In genomic region chr7:27345964-27346363, GRCh38 we compare ENCODE assay signal across 18 cellular contexts.
A peak's percentile ranks its signal among the peaks of the same experiment; 100 is the strongest.
DNase-seq lines count a peak whose midpoint lies in the region; ATAC-seq, FAIRE-seq and TF ChIP-seq lines count a peak whose summit lies in the region.
"Had no signal": no experiment of that assay in that cellular context is flagged by ENCODE, and none has a peak within 500 bp of the region (broad histone marks: within the 10 kb centered on the region; RNA-seq: fewer than 3 reads in every experiment).

No MANE protein-coding gene starts in this region.

- no peak overlapping the region for H3K4ac ChIP-seq in trophoblast cell (ENCODE audit: low read depth, low read length)

- POLR2A ChIA-PET in K562 (lab: Yijun Ruan, JAX), result no interaction called here

- H3K27me3 ChIP-seq in K562 (ENCODE audit: control insufficient read depth in 2 of 2, insufficient read depth in 2 of 2, low read length in 2 of 2) (peaks cover 19 to 20% of the 10 kb centered on the region in 2 experiments), trophoblast cell (ENCODE audit: insufficient read depth, low read length) (no peaks in the 10 kb centered on the region), brain microvascular endothelial cell (replicated peaks) (no peaks in the 10 kb centered on the region)
- H3K27me3 ChIP-seq: BLaER1 had no signal

- no peak overlapping the region for H3K23ac ChIP-seq in trophoblast cell (ENCODE audit: low read length)

- no peak for TF ChIP-seq EP300 in K562 (IDR thresholded peaks at IDR 0.05; ENCODE audit: low read length)

- no peak for TF ChIP-seq CTCF in 22Rv1 (IDR thresholded peaks at IDR 0.05)
- no peak for TF ChIP-seq CTCF in K562 (IDR thresholded peaks at IDR 0.05 in 2 of 3, conservative IDR thresholded peaks at IDR 0.05 in 1 of 3; ENCODE audit: insufficient read depth in 2 of 3, low read depth in 1 of 3, low read length in 3 of 3)
- no peak for TF ChIP-seq CTCF in brain microvascular endothelial cell (IDR thresholded peaks at IDR 0.05; ENCODE audit: low read depth, low read length, missing control alignments)

- no peaks in the 10 kb centered on the region; the same call in 1 of the 2 replicates for H4K20me1 ChIP-seq in K562 (replicated peaks; ENCODE audit: control insufficient read depth, insufficient read depth, low read length)
- H4K20me1 ChIP-seq: BLaER1 had no signal

- peak overlapping the region; percentile 78 for H2BK12ac ChIP-seq in trophoblast cell (ENCODE audit: low read length)

- H3K79me2 ChIP-seq in K562 (ENCODE audit: control insufficient read depth, insufficient read depth, low read length), result no peaks in the 10 kb centered on the region
- no peaks in the 10 kb centered on the region for H3K79me2 ChIP-seq in trophoblast cell (ENCODE audit: control insufficient read depth, insufficient read depth, low read length, poor library complexity)

- H3K36me3 ChIP-seq in K562 (ENCODE audit: control insufficient read depth, insufficient read depth, low read length) (no peaks in the 10 kb centered on the region), trophoblast cell (ENCODE audit: control insufficient read depth in 1 of 2, insufficient read depth in 2 of 2, low read length in 2 of 2) (no peaks in the 10 kb centered on the region), brain microvascular endothelial cell (replicated peaks) (no peaks in the 10 kb centered on the region)
- H3K36me3 ChIP-seq: BLaER1 had no signal

- H3K9me3 ChIP-seq in K562 (replicated peaks; ENCODE audit: control insufficient read depth, insufficient read depth, low read depth, low read length), result no peaks in the 10 kb centered on the region
- no peaks in the 10 kb centered on the region for H3K9me3 ChIP-seq in trophoblast cell (ENCODE audit: insufficient read depth, low read depth, low read length)
- H3K9me3 ChIP-seq: BLaER1 had no signal

- H2AK5ac ChIP-seq in trophoblast cell (ENCODE audit: low read length), result no peak overlapping the region

- in situ Hi-C loops in K562 (cut with MboI), result no loop called here
- in situ Hi-C loops in brain microvascular endothelial cell (cut with HindIII; ENCODE audit: low pct_ligation_motif_present, low sequenced_read_pairs), result no loop called here

- no peak for FAIRE-seq in K562 (lab: Jason Lieb, UNC)

- no peak overlapping the region for H3K14ac ChIP-seq in trophoblast cell (ENCODE audit: low read length)

- no peak overlapping the region for H4K12ac ChIP-seq in trophoblast cell (ENCODE audit: low read depth, low read length)

- peak overlapping the region; percentile 53 for H4K91ac ChIP-seq in trophoblast cell (ENCODE audit: low read depth, low read length)

- no peak overlapping the region for H3K18ac ChIP-seq in trophoblast cell (ENCODE audit: low read length)

- TF ChIP-seq POLR2A in K562 (conservative IDR thresholded peaks at IDR 0.05), result no peak

- H4K8ac ChIP-seq in trophoblast cell (ENCODE audit: low read depth, low read length), result no peak overlapping the region

- H3K27ac ChIP-seq in 22Rv1, result peak overlapping the region; percentile 90
- H3K27ac ChIP-seq in K562 (ENCODE audit: extremely low read depth, low read depth, low read length), result no peak overlapping the region
- H3K27ac ChIP-seq in trophoblast cell (ENCODE audit: low read depth, low read length), result peak overlapping the region; percentile 36
- H3K27ac ChIP-seq in brain microvascular endothelial cell, result no peak overlapping the region
- H3K27ac ChIP-seq: BLaER1 had no signal

- H2BK5ac ChIP-seq in trophoblast cell (ENCODE audit: low read depth, low read length, poor library complexity), result no peak overlapping the region

- no peak overlapping the region for H2AFZ ChIP-seq in K562 (ENCODE audit: low read depth, low read length)
- no peak overlapping the region for H2AFZ ChIP-seq in trophoblast cell (ENCODE audit: insufficient read depth, low read length, poor library complexity)

- peak; percentile 72 for DNase-seq in NCI-H226
- DNase-seq in K562 (ENCODE audit: extremely low read depth in 1 of 4, low spot score in 3 of 4), result no peak
- peak; percentile 71 to 94 for DNase-seq in trophoblast cell
- no peak for DNase-seq in activated CD4-positive, alpha-beta T cell treated with anti-CD3 and anti-CD28 coated beads, Interleukin-2, amount 50 U/mL, for 48 hours
- no peak for DNase-seq in brain microvascular endothelial cell
- no peak for DNase-seq in activated CD8-positive, alpha-beta memory T cell treated with anti-CD3 and anti-CD28 coated beads for 24 hours
- DNase-seq in SIG-M5 (lab: John Stamatoyannopoulos, UW), result no peak
- DNase-seq: 8988T; CD8-positive, alpha-beta memory T cell; DND-41; H9; NCI-H1105 treated with DMSO at 0.1 percent for 48 hours; NCI-H187; NCI-H446 treated with DMSO at 0.1 percent for 48 hours; NCI-H748 treated with DMSO at 0.1 percent for 48 hours; SHP77 had no signal

- H3K4me3 ChIP-seq in K562, result no peak overlapping the region
- no peak overlapping the region for H3K4me3 ChIP-seq in trophoblast cell (ENCODE audit: low read depth, low read length)
- H3K4me3 ChIP-seq in brain microvascular endothelial cell (ENCODE audit: low read depth, low read length), result no peak overlapping the region
- H3K4me3 ChIP-seq: BLaER1 had no signal

- H3K9ac ChIP-seq in K562 (ENCODE audit: insufficient read depth in 1 of 2, low read depth in 2 of 2, low read length in 2 of 2), result no peak overlapping the region
- no peak overlapping the region for H3K9ac ChIP-seq in trophoblast cell (ENCODE audit: low read length)
- H3K9ac ChIP-seq: BLaER1 had no signal

- peaks cover 29% of the 10 kb centered on the region for H3K79me1 ChIP-seq in trophoblast cell (ENCODE audit: low read length)

- no peak overlapping the region for H3K4me2 ChIP-seq in K562 (ENCODE audit: insufficient read depth, low read length)
- no peak overlapping the region for H3K4me2 ChIP-seq in trophoblast cell (ENCODE audit: low read length)
- H3K4me2 ChIP-seq: BLaER1 had no signal

- intact Hi-C loops in K562 (cut with micrococcal nuclease), result no loop called here

- CTCF ChIA-PET in K562 (lab: Yijun Ruan, JAX; ENCODE audit: low intra/inter-chr PET ratio), result no interaction called here

- WGBS in K562 (ENCODE audit: insufficient coverage, low coverage, missing lambda C conversion rate), result 3% methylated on average over 8 of the region's 8 CpGs
- no CpG with 5 or more reads among the region's 8 CpGs for WGBS in trophoblast cell (ENCODE audit: extremely low coverage, insufficient coverage, insufficient read length)

- H3K4me1 ChIP-seq in K562 (replicated peaks in 1 of 2; ENCODE audit: control insufficient read depth in 2 of 2, insufficient read depth in 2 of 2, low read length in 2 of 2), result no peaks in the 10 kb centered on the region
- H3K4me1 ChIP-seq in trophoblast cell (ENCODE audit: control insufficient read depth in 1 of 2, insufficient read depth in 2 of 2, low read length in 2 of 2), result peaks cover 14 to 16% of the 10 kb centered on the region in 2 experiments
- H3K4me1 ChIP-seq: BLaER1 had no signal

- H2BK120ac ChIP-seq in trophoblast cell (ENCODE audit: insufficient read depth, low read length, poor library complexity), result no peak overlapping the region

- no peaks in the 10 kb centered on the region for H3K9me1 ChIP-seq in K562 (ENCODE audit: control insufficient read depth, insufficient read depth, low read length)

- TF ChIP-seq RAD21 in K562 (CRISPR knock-in tag; conservative IDR thresholded peaks at IDR 0.05 in 1 of 2, IDR thresholded peaks at IDR 0.05 in 1 of 2), result no peak

- no TSS peak for BruUV-seq in K562 (replicated peaks; lab: Mats Ljungman, UMichigan)

- ATAC-seq in K562, result no peak

TF ChIP-seq in K562, 482 proteins besides CTCF, POLR2A, EP300 and RAD21:
- TF ChIP-seq RBM15 (IDR thresholded peaks at IDR 0.05; ENCODE audit: insufficient read depth, low read length) (no peak), ZBTB1 (CRISPR knock-in tag; IDR thresholded peaks at IDR 0.05; ENCODE audit: borderline replicate concordance, low read depth) (no peak), RNF2 (IDR thresholded peaks at IDR 0.05) (peak; percentile 44; the same call in 1 of the 2 replicates), ZNF311 (CRISPR knock-in tag; IDR thresholded peaks at IDR 0.05) (no peak), GABPA (tag; conservative IDR thresholded peaks at IDR 0.05; ENCODE audit: low read depth) (no peak), E4F1 (CRISPR knock-in tag; IDR thresholded peaks at IDR 0.05; ENCODE audit: borderline replicate concordance) (no peak)

Comparison
In these comparisons a context has a peak if more than half of its experiments do, and no peak if none do; other contexts are left out.
1. H3K27ac ChIP-seq: peak in 22Rv1 (single experiment) and trophoblast cell (single experiment); none in K562 (single experiment) and brain microvascular endothelial cell (single experiment).
2. DNase-seq: peak in NCI-H226 (single experiment) and trophoblast cell (2 of 2); none in K562 (0 of 4), activated CD4-positive, alpha-beta T cell treated with anti-CD3 and anti-CD28 coated beads, Interleukin-2, amount 50 U/mL, for 48 hours (0 of 2), brain microvascular endothelial cell (single experiment), activated CD8-positive, alpha-beta memory T cell treated with anti-CD3 and anti-CD28 coated beads for 24 hours (single experiment) and SIG-M5 (single experiment).